Comparison of ENCODE assay signal across 12 cellular contexts in genomic region chr9:128898845-128899565, GRCh38. TPM values are rescaled to one million over a fixed set of nuclear protein-coding genes. Genes with fewer than 3 reads are reported as not detected.
A peak's percentile ranks its signal among the peaks of the same experiment; 100 is the strongest.
DNase-seq lines count a peak whose midpoint lies in the region; FAIRE-seq and TF ChIP-seq lines count a peak whose summit lies in the region.
"Had no signal": no experiment of that assay in that cellular context is flagged by ENCODE, and none has a peak within 500 bp of the region (broad histone marks: within the 10 kb centered on the region; RNA-seq: fewer than 3 reads in every experiment).

No MANE protein-coding gene starts in this region.

- H3K4me1 Mint-ChIP-seq in endodermal cell: no peaks in the 10 kb centered on the region
- H3K4me1 Mint-ChIP-seq in osteocyte (ENCODE audit: unreplicated experiment): peaks cover 46% of the 10 kb centered on the region

- H3K36me3 ChIP-seq in BLaER1: peaks cover 70% of the 10 kb centered on the region
- H3K36me3 ChIP-seq in endodermal cell (ENCODE audit: control insufficient read depth, insufficient read depth, low read length): peaks cover 56% of the 10 kb centered on the region
- no peaks in the 10 kb centered on the region; the same call in 1 of the 2 replicates for H3K36me3 ChIP-seq in HAP-1 (replicated peaks)
- no peaks in the 10 kb centered on the region for H3K36me3 ChIP-seq in small intestine (ENCODE audit: control insufficient read depth in 2 of 2, insufficient read depth in 2 of 2, low read length in 2 of 2)
- H3K36me3 ChIP-seq: ovary had no signal

- CTCF ChIA-PET in RWPE1 (lab: Yijun Ruan, JAX): interaction anchor here (0.5 to 1.1 kb wide), 2 partner anchors 8 to 26 kb away, joined by 3 read pairs; no protein-coding TSS in a partner anchor

- peaks cover 65% of the 10 kb centered on the region for H4K20me1 ChIP-seq in BLaER1

- H3K27me3 Mint-ChIP-seq in endodermal cell (ENCODE audit: insufficient read depth) (no peaks in the 10 kb centered on the region), osteocyte (ENCODE audit: unreplicated experiment) (no peaks in the 10 kb centered on the region)

- no peaks in the 10 kb centered on the region for H3K9me3 Mint-ChIP-seq in endodermal cell
- no peaks in the 10 kb centered on the region for H3K9me3 Mint-ChIP-seq in osteocyte (ENCODE audit: unreplicated experiment)

- H3K4me1 ChIP-seq in BLaER1 (peaks cover 59% of the 10 kb centered on the region), endodermal cell (ENCODE audit: control insufficient read depth, insufficient read depth, low read length) (no peaks in the 10 kb centered on the region), HAP-1 (no peaks in the 10 kb centered on the region), small intestine (ENCODE audit: control insufficient read depth in 2 of 2, insufficient read depth in 1 of 2, low read depth in 1 of 2, low read length in 1 of 2) (no peaks in the 10 kb centered on the region)

- H3K36me3 Mint-ChIP-seq in endodermal cell (ENCODE audit: low read depth) (peaks cover 25% of the 10 kb centered on the region), osteocyte (ENCODE audit: unreplicated experiment) (peaks cover 3% of the 10 kb centered on the region)

- peak overlapping the region; percentile 65 for H3K4me2 ChIP-seq in BLaER1
- H3K4me2 ChIP-seq: SK-N-SH had no signal

- H3K9me3 ChIP-seq in BLaER1 (no peaks in the 10 kb centered on the region), endodermal cell (ENCODE audit: control insufficient read depth, low read length) (no peaks in the 10 kb centered on the region), HAP-1 (no peaks in the 10 kb centered on the region), small intestine (ENCODE audit: control insufficient read depth, low read depth) (no peaks in the 10 kb centered on the region)
- H3K9me3 ChIP-seq: ovary, SK-N-SH had no signal

- H3K4me3 ChIP-seq in BLaER1 (peak overlapping the region; percentile 5; the same call in 1 of the 2 replicates), endodermal cell (ENCODE audit: low read length) (no peak overlapping the region), HAP-1 (no peak overlapping the region), small intestine (ENCODE audit: low read depth in 1 of 2, low read length in 2 of 2) (no peak overlapping the region)
- H3K4me3 ChIP-seq: ovary had no signal

- H3K9ac ChIP-seq in BLaER1 (peak overlapping the region; percentile 8; the same call in 1 of the 2 replicates), endodermal cell (ENCODE audit: extremely low read depth, low read length, poor library complexity, severe bottlenecking) (no peak overlapping the region)
- H3K9ac ChIP-seq: SK-N-SH had no signal

- 91 to 94% methylated on average over 13 to 18 of the region's 18 CpGs for WGBS in endodermal cell (ENCODE audit: insufficient coverage in 1 of 2, insufficient read length in 1 of 2), 2 experiments
- 87 to 89% (median 89%) methylated on average over 18 of the region's 18 CpGs for WGBS in small intestine, 3 donors

- DNase-seq in RWPE1 (ENCODE audit: low spot score) (no peak), endodermal cell (no peak), osteocyte (ENCODE audit: extremely low spot score, unreplicated experiment) (no peak), NAMALWA (ENCODE audit: low spot score) (no peak), HAP-1 (ENCODE audit: low spot score in 2 of 2) (no peak), small intestine (no peak), RKO (ENCODE audit: low spot score) (no peak)
- DNase-seq: Karpas-422, NCI-H510A treated with DMSO at 0.1 percent for 48 hours, ovary, SK-N-SH had no signal

- H3K27ac ChIP-seq in BLaER1 (peak overlapping the region; percentile 76), RWPE1 (peak overlapping the region; percentile 99), endodermal cell (ENCODE audit: low read depth, low read length) (no peak overlapping the region), small intestine (ENCODE audit: low read depth in 1 of 2, low read length in 1 of 2) (peak overlapping the region in 1 of 2 donors; percentile 55)
- H3K27ac ChIP-seq: ovary had no signal

- H3K27ac Mint-ChIP-seq in endodermal cell (peak overlapping the region; percentile 84), osteocyte (ENCODE audit: unreplicated experiment) (peak overlapping the region; percentile 39)

- FAIRE-seq in small intestine (lab: Jason Lieb, UNC): no peak

- H3K27me3 ChIP-seq in BLaER1 (no peaks in the 10 kb centered on the region), endodermal cell (ENCODE audit: control insufficient read depth, insufficient read depth, low read length, poor library complexity, severe bottlenecking) (no peaks in the 10 kb centered on the region), HAP-1 (ENCODE audit: low read depth) (no peaks in the 10 kb centered on the region), small intestine (ENCODE audit: control insufficient read depth in 2 of 2, insufficient read depth in 2 of 2, low read length in 2 of 2) (no peaks in the 10 kb centered on the region)
- H3K27me3 ChIP-seq: ovary had no signal

- in situ Hi-C loops in HAP-1 (cut with MboI; ENCODE audit: low sequenced_read_pairs): no loop called here

- no peak for TF ChIP-seq CTCF in RWPE1 (conservative IDR thresholded peaks at IDR 0.05; ENCODE audit: low read depth)
- no peak for TF ChIP-seq CTCF in endodermal cell (conservative IDR thresholded peaks at IDR 0.05)
- TF ChIP-seq CTCF in osteocyte (IDR thresholded peaks at IDR 0.05): no peak

- H3K4me3 Mint-ChIP-seq in endodermal cell (no peak overlapping the region), osteocyte (ENCODE audit: unreplicated experiment) (no peak overlapping the region)

- POLR2A ChIA-PET in RWPE1 (lab: Yijun Ruan, JAX; ENCODE audit: low non-redundant PET): no interaction called here

RNA-seq across cellular contexts. Expression of gene LRRC8A, which starts 17.1 kb away (rescaled TPM):
- total RNA-seq in endodermal cell (10 to 100 TPM; 54.6 to 58.7 TPM), osteocyte (39.5 and 42.8 TPM in 2 replicates)
- 32.7 TPM for polyA plus RNA-seq in endodermal cell (2013, experiment 1 of 2)
- polyA plus RNA-seq in endodermal cell (2013, experiment 2 of 2): 34.9 TPM
- 10 to 100 TPM in 1 of 3 donors, 1 to 10 TPM in 2; 4.1 to 28.4 (median 5.6) TPM for polyA plus RNA-seq in small intestine

RNA-seq across cellular contexts. Expression of gene KYAT1, which starts 17.3 kb away (rescaled TPM):
- total RNA-seq in endodermal cell (10 to 100 TPM; 13.6 to 25.3 TPM), osteocyte (5.3 and 6.5 TPM in 2 replicates)
- 18.8 TPM for polyA plus RNA-seq in endodermal cell (2013, experiment 1 of 2)
- polyA plus RNA-seq in endodermal cell (2013, experiment 2 of 2): 16.8 TPM
- 1 to 10 TPM; 4.1 to 5.6 (median 4.9) TPM for polyA plus RNA-seq in small intestine

RNA-seq across cellular contexts. Expression of gene PHYHD1, which starts 21.8 kb away (rescaled TPM):
- total RNA-seq in endodermal cell (10 to 100 TPM; 15.2 to 18.0 TPM), osteocyte (4.6 and 6.0 TPM in 2 replicates)
- 6.4 TPM for polyA plus RNA-seq in endodermal cell (2013, experiment 1 of 2)
- polyA plus RNA-seq in endodermal cell (2013, experiment 2 of 2): 4.7 TPM
- polyA plus RNA-seq in small intestine: 1 to 10 TPM; 1.1 to 6.5 (median 3.2) TPM
- polyA plus RNA-seq: SK-N-SH had no signal

RNA-seq across cellular contexts. Expression of gene DOLK, which starts 48.4 kb away (rescaled TPM):
- total RNA-seq in endodermal cell (10 to 100 TPM; 18.0 to 19.8 TPM), osteocyte (27.4 and 30.5 TPM in 2 replicates)
- polyA plus RNA-seq in endodermal cell (2013, experiment 1 of 2): 14.3 TPM
- 13.4 TPM for polyA plus RNA-seq in endodermal cell (2013, experiment 2 of 2)
- polyA plus RNA-seq in small intestine: 10 to 100 TPM in 1 of 3 donors, 1 to 10 TPM in 2; 2.9 to 13.8 (median 4.6) TPM

RNA-seq across cellular contexts. Expression of gene NUP188, which starts 48.5 kb away (rescaled TPM):
- total RNA-seq in endodermal cell (10 to 100 TPM; 89.8 to 94.8 TPM), osteocyte (44.5 and 49.0 TPM in 2 replicates)
- polyA plus RNA-seq in endodermal cell (2013, experiment 1 of 2): 59.2 TPM
- polyA plus RNA-seq in endodermal cell (2013, experiment 2 of 2): 49.7 TPM
- 10 to 100 TPM in 1 of 3 donors, 1 to 10 TPM in 2; 4.9 to 14.9 (median 4.9) TPM for polyA plus RNA-seq in small intestine
